ENCODE assay signal across 15 cellular contexts in the genomic region with DNA sequence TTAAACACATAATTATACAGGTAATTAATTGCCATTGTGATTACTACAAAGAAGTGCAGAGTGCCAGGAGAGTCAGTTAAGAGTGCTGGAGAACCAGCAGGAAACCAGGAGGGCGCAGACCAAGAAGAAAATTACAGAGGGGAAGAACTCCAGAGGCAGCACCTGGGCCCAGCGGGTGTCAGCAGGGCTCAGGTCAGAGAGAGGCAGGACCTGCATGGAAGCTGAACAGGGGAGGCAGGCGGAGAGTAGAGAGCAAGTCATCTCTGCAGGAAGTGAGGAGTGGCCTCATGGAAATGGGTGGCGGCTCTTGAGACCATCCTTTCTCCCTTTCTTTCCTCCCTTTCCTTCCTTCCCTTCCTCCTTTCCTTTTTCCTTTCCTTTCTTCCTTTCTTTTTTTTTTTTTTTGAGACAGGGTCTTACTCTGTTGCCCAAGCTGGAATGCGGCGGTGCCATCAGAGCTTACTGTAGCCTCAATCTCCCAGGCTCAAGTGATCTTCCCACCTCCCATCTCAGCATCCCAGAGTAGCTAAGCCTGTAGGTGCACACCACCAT. TPM values are rescaled to one million over a fixed set of nuclear protein-coding genes. Genes with fewer than 3 reads are reported as not detected.
DNase-seq lines count a peak whose midpoint lies in the region; ATAC-seq and TF ChIP-seq lines count a peak whose summit lies in the region.
"Had no signal": no experiment of that assay in that cellular context is flagged by ENCODE, and none has a peak within 500 bp of the region (broad histone marks: within the 10 kb centered on the region; RNA-seq: fewer than 3 reads in every experiment).

No MANE protein-coding gene starts in this region.

- H3K4me3 ChIP-seq in Loucy (ENCODE audit: low read length, poor library complexity, severe bottlenecking) (no peak overlapping the region), Peyer's patch (no peak overlapping the region)

- H3K4me3 Mint-ChIP-seq in neural crest cell: peak overlapping the region; percentile 7

- peaks cover 10% of the 10 kb centered on the region for H3K4me1 ChIP-seq in Loucy (ENCODE audit: insufficient read depth, low read length, poor library complexity, severe bottlenecking)
- peaks cover 0 to 7% (median under 1%) of the 10 kb centered on the region in 4 donors for H3K4me1 ChIP-seq in Peyer's patch

- ATAC-seq in HG03108 (IDR thresholded peaks at IDR 0.05; ENCODE audit: unreplicated experiment): no peak
- ATAC-seq: PC-3 had no signal

- H4K20me1 ChIP-seq in Loucy (ENCODE audit: insufficient read depth, low read length, poor library complexity, severe bottlenecking): peaks cover 4% of the 10 kb centered on the region

- H3K9me3 ChIP-seq in Loucy (ENCODE audit: insufficient read depth, low read depth, low read length): no peaks in the 10 kb centered on the region
- no peaks in the 10 kb centered on the region for H3K9me3 ChIP-seq in Peyer's patch

- H3K36me3 ChIP-seq in Loucy (ENCODE audit: insufficient read depth, low read length) (no peaks in the 10 kb centered on the region), Peyer's patch (no peaks in the 10 kb centered on the region)

- H3K9ac ChIP-seq in Loucy (ENCODE audit: low read depth, low read length, poor library complexity, severe bottlenecking): no peak overlapping the region

- H3K27ac ChIP-seq in Peyer's patch: no peak overlapping the region

- peaks cover 16% of the 10 kb centered on the region for H3K4me1 Mint-ChIP-seq in neural crest cell

- peak; percentile 17 for DNase-seq in ELF-1 (ENCODE audit: low read depth, low spot score)
- DNase-seq in NCI-H2227 treated with DMSO at 0.1 percent for 48 hours (lab: John Stamatoyannopoulos, UW): peak; percentile 6
- no peak for DNase-seq in neural crest cell (ENCODE audit: low read depth, low spot score)
- no peak for DNase-seq in cerebellar cortex (ENCODE audit: low spot score)
- DNase-seq in Peyer's patch: no peak
- DNase-seq: ACHN; CD4-positive, CD25-positive, alpha-beta regulatory T cell; GOT3; Kasumi-1; NCI-H1694 treated with DMSO at 0.1 percent for 48 hours; NCI-H510A; NK-92 treated with Interleukin-12 subunit alpha and Interleukin-12 subunit beta, amount 100 ng/mL, for 24 hours; PC-3 had no signal

- no peak overlapping the region for H3K4me2 ChIP-seq in Loucy (ENCODE audit: low read depth, low read length, poor library complexity, severe bottlenecking)

- H3K36me3 Mint-ChIP-seq in neural crest cell (ENCODE audit: low read depth): no peaks in the 10 kb centered on the region
- H3K36me3 Mint-ChIP-seq: CD4-positive, CD25-positive, alpha-beta regulatory T cell had no signal

- no peaks in the 10 kb centered on the region for H3K9me3 Mint-ChIP-seq in neural crest cell
- H3K9me3 Mint-ChIP-seq: CD4-positive, CD25-positive, alpha-beta regulatory T cell had no signal

- TF ChIP-seq POLR2A in Peyer's patch (IDR thresholded peaks at IDR 0.05): no peak

- no peaks in the 10 kb centered on the region for H3K9me2 ChIP-seq in Loucy (replicated peaks; ENCODE audit: low read depth, low read length)

- peaks cover 45% of the 10 kb centered on the region for H3K27me3 Mint-ChIP-seq in neural crest cell (ENCODE audit: low read depth)

- no peaks in the 10 kb centered on the region; the same call in 1 of the 2 replicates for H3F3A ChIP-seq in Loucy (ENCODE audit: low read depth)

- no peak overlapping the region for H3K27ac Mint-ChIP-seq in neural crest cell (ENCODE audit: unreplicated experiment)
- H3K27ac Mint-ChIP-seq: CD4-positive, CD25-positive, alpha-beta regulatory T cell had no signal

- TF ChIP-seq CTCF in Loucy (conservative IDR thresholded peaks at IDR 0.05; ENCODE audit: low read length): no peak
- no peak for TF ChIP-seq CTCF in neural crest cell (conservative IDR thresholded peaks at IDR 0.05)
- no peak for TF ChIP-seq CTCF in Peyer's patch (IDR thresholded peaks at IDR 0.05)

- H2AFZ ChIP-seq in Loucy (ENCODE audit: low read length): 0 out of 2 replicates have a peak overlapping the region, but pooled peaks have one; percentile 49

- H3K79me2 ChIP-seq in Loucy (ENCODE audit: insufficient read depth, low read length): peaks cover 7% of the 10 kb centered on the region

- H3K27me3 ChIP-seq in Loucy (ENCODE audit: insufficient read depth, low read length, poor library complexity, severe bottlenecking): no peaks in the 10 kb centered on the region
- no peaks in the 10 kb centered on the region for H3K27me3 ChIP-seq in Peyer's patch

RNA-seq across cellular contexts. Expression of gene ZBTB34, which starts 4.0 kb away (rescaled TPM):
- total RNA-seq in neural crest cell: 16.1 and 16.9 TPM in 2 replicates
- total RNA-seq in Peyer's patch: 10 to 100 TPM in 3 of 4 donors, 1 to 10 TPM in 1; 7.4 to 12.3 (median 10.6) TPM

RNA-seq across cellular contexts. Expression of gene ZBTB43, which starts 51.6 kb away (rescaled TPM):
- 14.5 and 23.0 TPM in 2 replicates for total RNA-seq in neural crest cell
- total RNA-seq in Peyer's patch: 100 to 1,000 TPM in 1 of 4 donors, 10 to 100 TPM in 3; 11.6 to 141 (median 16.2) TPM

RNA-seq across cellular contexts. Expression of gene RALGPS1, which starts 58.2 kb away (rescaled TPM):
- total RNA-seq in neural crest cell (10.8 and 11.7 TPM in 2 replicates), Peyer's patch (100 to 1,000 TPM in 3 of 4 donors, 10 to 100 TPM in 1; 38.8 to 158 (median 141) TPM)

Comparison
In these comparisons a context has a peak if more than half of its experiments do, and no peak if none do; other contexts are left out.
1. DNase-seq: peak in ELF-1 (single experiment) and NCI-H2227 treated with DMSO at 0.1 percent for 48 hours (single experiment); none in neural crest cell (single experiment), cerebellar cortex (single experiment) and Peyer's patch (0 of 3).